ENCODE assay signal across 22 cellular contexts in genomic region chr16:65524231-65524630, GRCh38.
"Had no signal": no experiment of that assay in that cellular context is flagged by ENCODE, and none has a peak within 500 bp of the region (broad histone marks: within the 10 kb centered on the region; RNA-seq: fewer than 3 reads in every experiment).

No MANE protein-coding gene starts in this region.

- H3K4me3 ChIP-seq: coronary artery, heart left ventricle, prostate gland, right lobe of liver, spleen, tibial artery, upper lobe of right lung, vagina had no signal

- H3K27ac Mint-ChIP-seq: natural killer cell; stimulated activated memory B cell treated with anti-CD40 and anti-IgM and Interleukin-4, amounts not matched to agents 10 μg/mL and 1 μg/mL and 100 μg/mL, for 72 hours; stimulated activated naive CD8-positive, alpha-beta T cell treated with anti-CD3 and anti-CD28 coated beads, Interleukin-15, Interleukin-2, amounts not matched to agents 100 ng/mL and 50 ng/mL, for 24 hours had no signal

- ATAC-seq: esophagus mucosa; left lobe of liver; natural killer cell; right lobe of liver; stimulated activated memory B cell treated with anti-CD40 and anti-IgM and Interleukin-4, amounts not matched to agents 10 μg/mL and 1 μg/mL and 100 μg/mL, for 72 hours; upper lobe of right lung had no signal

- H3K9me3 ChIP-seq: prostate gland, right lobe of liver, tibial artery, upper lobe of right lung, vagina had no signal

- H3K4me1 ChIP-seq: parathyroid adenoma, prostate gland, right lobe of liver, spleen, vagina had no signal

- H3K27ac ChIP-seq: parathyroid adenoma, prostate gland, right lobe of liver, spleen, tibial artery, upper lobe of right lung, vagina had no signal

- H3K27me3 Mint-ChIP-seq: stimulated activated memory B cell treated with anti-CD40 and anti-IgM and Interleukin-4, amounts not matched to agents 10 μg/mL and 1 μg/mL and 100 μg/mL, for 72 hours; stimulated activated naive CD8-positive, alpha-beta T cell treated with anti-CD3 and anti-CD28 coated beads, Interleukin-15, Interleukin-2, amounts not matched to agents 100 ng/mL and 50 ng/mL, for 24 hours had no signal

- DNase-seq: effector CD4-positive, alpha-beta T cell; heart left ventricle; islet precursor cell; mammary epithelial cell; natural killer cell; occipital lobe; retina; right lobe of liver; spleen; stimulated activated CD4-positive, alpha-beta T cell treated with anti-CD3 and anti-CD28 coated beads, Interleukin-15, amount 100 ng/mL, for 24 hours; stimulated activated CD4-positive, alpha-beta T cell treated with anti-CD3 and anti-CD28 coated beads, Interleukin-1b, Interleukin-23, amount 100 ng/mL, for 48 hours; stimulated activated CD4-positive, alpha-beta T cell treated with anti-CD3 and anti-CD28 coated beads, Interleukin-4, amount 100 ng/mL, for 24 hours; tibial artery; upper lobe of right lung had no signal

- H3K36me3 ChIP-seq: heart left ventricle, prostate gland, right lobe of liver, spleen, tibial artery, upper lobe of right lung, vagina had no signal

- H3K36me3 Mint-ChIP-seq: natural killer cell; stimulated activated memory B cell treated with anti-CD40 and anti-IgM and Interleukin-4, amounts not matched to agents 10 μg/mL and 1 μg/mL and 100 μg/mL, for 72 hours had no signal

- H3K4me3 Mint-ChIP-seq: natural killer cell; stimulated activated memory B cell treated with anti-CD40 and anti-IgM and Interleukin-4, amounts not matched to agents 10 μg/mL and 1 μg/mL and 100 μg/mL, for 72 hours; stimulated activated naive CD8-positive, alpha-beta T cell treated with anti-CD3 and anti-CD28 coated beads, Interleukin-15, Interleukin-2, amounts not matched to agents 100 ng/mL and 50 ng/mL, for 24 hours had no signal

- H3K9ac ChIP-seq: parathyroid adenoma had no signal

- H3K27me3 ChIP-seq: heart left ventricle, right lobe of liver, spleen, tibial artery, upper lobe of right lung, vagina had no signal

- H3K4me1 Mint-ChIP-seq: natural killer cell; stimulated activated memory B cell treated with anti-CD40 and anti-IgM and Interleukin-4, amounts not matched to agents 10 μg/mL and 1 μg/mL and 100 μg/mL, for 72 hours had no signal

- H3K9me3 Mint-ChIP-seq: stimulated activated naive CD8-positive, alpha-beta T cell treated with anti-CD3 and anti-CD28 coated beads, Interleukin-15, Interleukin-2, amounts not matched to agents 100 ng/mL and 50 ng/mL, for 24 hours had no signal
